35 cellular contexts compared by ENCODE assay signal in genomic region chr14:68426661-68427549, GRCh38.
A peak's percentile ranks its signal among the peaks of the same experiment; 100 is the strongest.
DNase-seq lines count a peak whose midpoint lies in the region; ATAC-seq and TF ChIP-seq lines count a peak whose summit lies in the region.
"Had no signal": no experiment of that assay in that cellular context is flagged by ENCODE, and none has a peak within 500 bp of the region (broad histone marks: within the 10 kb centered on the region; RNA-seq: fewer than 3 reads in every experiment).

No MANE protein-coding gene starts in this region.

- H3K36me3 ChIP-seq in HCT116 (ENCODE audit: control insufficient read depth in 1 of 2, insufficient read depth in 2 of 2, low read length in 2 of 2), result no peaks in the 10 kb centered on the region
- no peaks in the 10 kb centered on the region for H3K36me3 ChIP-seq in PC-3 (ENCODE audit: low read depth, low read length)
- no peaks in the 10 kb centered on the region for H3K36me3 ChIP-seq in osteoblast (ENCODE audit: insufficient read depth, low read length)
- H3K36me3 ChIP-seq: ovary, SJSA1, upper lobe of left lung, WERI-Rb-1 had no signal

- no peak for TF ChIP-seq CTCF in HCT116 (IDR thresholded peaks at IDR 0.05 in 2 of 3, conservative IDR thresholded peaks at IDR 0.05 in 1 of 3; ENCODE audit: borderline replicate concordance in 1 of 3, insufficient read depth in 1 of 3, low read depth in 2 of 3, low read length in 2 of 3)
- no peak for TF ChIP-seq CTCF in PC-3 (conservative IDR thresholded peaks at IDR 0.05; ENCODE audit: low read depth, low read length)
- no peak for TF ChIP-seq CTCF in osteoblast (IDR thresholded peaks at IDR 0.05; ENCODE audit: extremely low read depth, low read depth, low read length)
- no peak for TF ChIP-seq CTCF in CD4-positive, alpha-beta T cell (IDR thresholded peaks at IDR 0.05)

- H3K27me3 ChIP-seq in HCT116 (ENCODE audit: insufficient read depth, low read length) (no peaks in the 10 kb centered on the region), PC-3 (ENCODE audit: low read length) (no peaks in the 10 kb centered on the region), osteoblast (ENCODE audit: insufficient read depth, low read length) (no peaks in the 10 kb centered on the region)
- no peaks in the 10 kb centered on the region for H3K27me3 ChIP-seq in CD4-positive, alpha-beta T cell (ENCODE audit: control insufficient read depth, insufficient read depth, low read length)
- H3K27me3 ChIP-seq: ovary, SJSA1, upper lobe of left lung had no signal

- TF ChIP-seq RAD21 in HCT116 (IDR thresholded peaks at IDR 0.05; ENCODE audit: low read depth), result no peak

- POLR2A ChIA-PET in HCT116 (lab: Charles Lee), result no interaction called here
- POLR2A ChIA-PET in PC-3 (lab: Charles Lee; ENCODE audit: unreplicated experiment), result interaction anchor here (0.5 to 0.7 kb wide), 4 partner anchors 17 to 388 kb away, joined by 3 to 7 read pairs (median 4); no protein-coding TSS in a partner anchor
- POLR2A ChIA-PET in CD4-positive, alpha-beta T cell (lab: Charles Lee), result interaction anchor here (0.6 kb wide), 2 partner anchors 8 to 113 kb away, joined by 3 read pairs; no protein-coding TSS in a partner anchor

- DNase-seq in HCT116 (ENCODE audit: low read depth, low spot score), result no peak
- peak; percentile 45 for DNase-seq in PC-3
- DNase-seq in osteoblast (ENCODE audit: insufficient read length, low spot score, missing footprints), result peak; percentile 1
- no peak for DNase-seq in CD4-positive, alpha-beta T cell
- DNase-seq in NCI-H1105 (lab: John Stamatoyannopoulos, UW), result no peak
- DNase-seq: activated CD4-positive, alpha-beta T cell treated with anti-CD3 and anti-CD28 coated beads, Interleukin-2, amount 50 U/mL, for 1 hour; activated effector memory CD4-positive, alpha-beta T cell treated with Interleukin-2 at 50 U/mL for 16 hours; activated T-cell treated with anti-CD3 and anti-CD28 coated beads, Interleukin-2, amount 50 U/mL, for 1 hour; anterior cingulate cortex; DND-41; GF-D8; GM23248; HFFc6; hypothalamus; KBM-7; left ventricle myocardium superior; midbrain; MM.1S; natural killer cell; NCI-H1417 treated with DMSO at 0.1 percent for 48 hours; NCI-H2029 treated with DMSO at 0.1 percent for 48 hours; NCI-H2227 treated with DMSO at 0.1 percent for 48 hours; ovary; stimulated activated CD4-positive, alpha-beta T cell treated with anti-CD3 and anti-CD28 coated beads, Interleukin-15, amount 100 ng/mL, for 24 hours; stimulated activated naive B cell treated with anti-CD40 and anti-IgM and Interleukin-4, amounts not matched to agents 10 μg/mL and 1 μg/mL and 100 μg/mL, for 72 hours; substantia nigra; T1000; upper lobe of left lung; WERI-Rb-1 had no signal

- H4K20me1 ChIP-seq in HCT116 (ENCODE audit: insufficient read depth) (no peaks in the 10 kb centered on the region), PC-3 (ENCODE audit: low read length) (no peaks in the 10 kb centered on the region), osteoblast (ENCODE audit: insufficient read depth, low read length) (no peaks in the 10 kb centered on the region)

- no peaks in the 10 kb centered on the region for H3K27me3 Mint-ChIP-seq in CD4-positive, alpha-beta T cell
- H3K27me3 Mint-ChIP-seq: activated naive CD8-positive, alpha-beta T cell; stimulated activated naive B cell treated with anti-CD40 and anti-IgM and Interleukin-4, amounts not matched to agents 10 μg/mL and 1 μg/mL and 100 μg/mL, for 72 hours had no signal

- RAD21 ChIA-PET in HCT116 (lab: Charles Lee; ENCODE audit: low non-redundant PET in 1 of 2, low total read pairs in 2 of 2, uncharacterized antibody in 2 of 2, unreplicated experiment in 2 of 2), result interaction anchor here in 1 of 2 experiments (0.6 kb wide), 1 partner anchor 121 kb away, joined by 6 read pairs; no protein-coding TSS in a partner anchor

- H3K27ac ChIP-seq in HCT116 (ENCODE audit: low read depth, low read length) (peak overlapping the region; percentile 2; the same call in 1 of the 2 replicates), PC-3 (ENCODE audit: low read length) (peak overlapping the region; percentile 78), osteoblast (ENCODE audit: low read depth, low read length) (no peak overlapping the region)
- no peak overlapping the region for H3K27ac ChIP-seq in CD4-positive, alpha-beta T cell (ENCODE audit: low read depth, low read length)
- H3K27ac ChIP-seq: C4-2B, GM23248, ovary, SJSA1, upper lobe of left lung, WERI-Rb-1 had no signal

- intact Hi-C loops in HCT116 (cut with micrococcal nuclease) (no loop called here), PC-3 (cut with micrococcal nuclease) (loop anchor here (1.0 to 5.0 kb wide), 3 partner anchors 13 to 170 kb away; no protein-coding TSS in a partner anchor)
- intact Hi-C loops in CD4-positive, alpha-beta T cell (cut with DNase I, micrococcal nuclease), result no loop called here

- no peak overlapping the region for H2AFZ ChIP-seq in HCT116 (ENCODE audit: low read depth, low read length, poor library complexity, severe bottlenecking)
- no peak overlapping the region for H2AFZ ChIP-seq in PC-3 (ENCODE audit: low read length)
- no peak overlapping the region for H2AFZ ChIP-seq in osteoblast (ENCODE audit: low read length)
- H2AFZ ChIP-seq: GM23248 had no signal

- H3K9ac ChIP-seq in HCT116 (ENCODE audit: low read length) (no peak overlapping the region), PC-3 (ENCODE audit: low read length) (peak overlapping the region; percentile 23; the same call in 1 of the 2 replicates)
- H3K9ac ChIP-seq: GM23248 had no signal

- H3K4me3 ChIP-seq in HCT116 (replicated peaks in 1 of 2; ENCODE audit: low read depth in 1 of 2, low read length in 2 of 2) (no peak overlapping the region), PC-3 (ENCODE audit: low read length) (no peak overlapping the region), osteoblast (ENCODE audit: insufficient read depth, low read length) (no peak overlapping the region)
- H3K4me3 ChIP-seq: GM23248, ovary, SJSA1, upper lobe of left lung had no signal

- no peaks in the 10 kb centered on the region for H3K9me3 Mint-ChIP-seq in CD4-positive, alpha-beta T cell
- H3K9me3 Mint-ChIP-seq: natural killer cell had no signal

- H3K4me2 ChIP-seq in HCT116 (ENCODE audit: low read length) (peak overlapping the region; percentile 53), PC-3 (ENCODE audit: low read length) (peak overlapping the region; percentile 43), osteoblast (ENCODE audit: insufficient read depth, low read length) (no peak overlapping the region)

- peaks cover 4% of the 10 kb centered on the region for H3K36me3 Mint-ChIP-seq in CD4-positive, alpha-beta T cell (ENCODE audit: low read depth)
- H3K36me3 Mint-ChIP-seq: natural killer cell had no signal

- H3K79me2 ChIP-seq in HCT116 (ENCODE audit: insufficient read depth, low read length) (no peaks in the 10 kb centered on the region), PC-3 (ENCODE audit: low read length) (no peaks in the 10 kb centered on the region), osteoblast (ENCODE audit: insufficient read depth, low read length) (no peaks in the 10 kb centered on the region)

- no peak for TF ChIP-seq POLR2A in HCT116 (IDR thresholded peaks at IDR 0.05; ENCODE audit: borderline replicate concordance, extremely low read depth, insufficient read depth, insufficient read length)

- H3K9me2 ChIP-seq in HCT116 (ENCODE audit: insufficient read depth), result no peaks in the 10 kb centered on the region
- no peaks in the 10 kb centered on the region for H3K9me2 ChIP-seq in PC-3 (replicated peaks; ENCODE audit: low read length)

- H3K4me3 Mint-ChIP-seq in CD4-positive, alpha-beta T cell, result no peak overlapping the region
- H3K4me3 Mint-ChIP-seq: activated naive CD8-positive, alpha-beta T cell; HFFc6; natural killer cell; stimulated activated naive B cell treated with anti-CD40 and anti-IgM and Interleukin-4, amounts not matched to agents 10 μg/mL and 1 μg/mL and 100 μg/mL, for 72 hours had no signal

- ATAC-seq in HCT116, result peak; percentile 79
- ATAC-seq in PC-3, result peak; percentile 58
- peak; percentile 64 for ATAC-seq in esophagus mucosa
- no peak for ATAC-seq in CD4-positive, alpha-beta T cell (ENCODE audit: poor library complexity)
- ATAC-seq in HG02870 (IDR thresholded peaks at IDR 0.05; ENCODE audit: unreplicated experiment), result no peak
- ATAC-seq in GM19397 (IDR thresholded peaks at IDR 0.05; ENCODE audit: unreplicated experiment), result no peak
- ATAC-seq: left ventricle myocardium superior; natural killer cell; stimulated activated naive B cell treated with anti-CD40 and anti-IgM and Interleukin-4, amounts not matched to agents 10 μg/mL and 1 μg/mL and 100 μg/mL, for 72 hours had no signal

- no TSS peak for BruUV-seq in HCT116 (replicated peaks; lab: Mats Ljungman, UMichigan)
- no TSS peak for BruUV-seq in PC-3 (replicated peaks; lab: Mats Ljungman, UMichigan)

- no peak overlapping the region for H3K27ac Mint-ChIP-seq in CD4-positive, alpha-beta T cell
- H3K27ac Mint-ChIP-seq: activated naive CD8-positive, alpha-beta T cell; HFFc6; natural killer cell; stimulated activated naive B cell treated with anti-CD40 and anti-IgM and Interleukin-4, amounts not matched to agents 10 μg/mL and 1 μg/mL and 100 μg/mL, for 72 hours had no signal

- peaks cover 3% of the 10 kb centered on the region for H3F3A ChIP-seq in PC-3 (ENCODE audit: low read length, unreplicated experiment)

- no peaks in the 10 kb centered on the region for H3K4me1 Mint-ChIP-seq in CD4-positive, alpha-beta T cell (ENCODE audit: low read depth)
- H3K4me1 Mint-ChIP-seq: natural killer cell had no signal

- H3K9me3 ChIP-seq in HCT116 (ENCODE audit: control insufficient read depth in 1 of 2, insufficient read depth in 1 of 2, low read depth in 1 of 2, low read length in 2 of 2), result no peaks in the 10 kb centered on the region
- H3K9me3 ChIP-seq in PC-3 (ENCODE audit: low read length), result no peaks in the 10 kb centered on the region
- no peaks in the 10 kb centered on the region for H3K9me3 ChIP-seq in osteoblast (ENCODE audit: low read depth, low read length)
- H3K9me3 ChIP-seq in CD4-positive, alpha-beta T cell (ENCODE audit: control insufficient read depth, low read length), result no peaks in the 10 kb centered on the region
- H3K9me3 ChIP-seq: ovary, SJSA1, upper lobe of left lung had no signal

- CTCF ChIA-PET in HCT116 (lab: Charles Lee) (no interaction called here), PC-3 (lab: Charles Lee) (no interaction called here)
- CTCF ChIA-PET in CD4-positive, alpha-beta T cell (lab: Charles Lee), result no interaction called here

- H3K4me1 ChIP-seq in HCT116 (ENCODE audit: control insufficient read depth in 1 of 2, insufficient read depth in 2 of 2, low read length in 2 of 2) (peaks cover 7 to 18% of the 10 kb centered on the region in 2 experiments; a peak in 3 of 4 replicates), PC-3 (ENCODE audit: insufficient read depth, low read length) (peaks cover 17% of the 10 kb centered on the region), osteoblast (ENCODE audit: insufficient read depth, low read length) (no peaks in the 10 kb centered on the region)
- H3K4me1 ChIP-seq: SJSA1, upper lobe of left lung had no signal

TF ChIP-seq in HCT116, 20 proteins besides CTCF, POLR2A, EP300 and RAD21 (continues in another document):
- peak; percentile 37; the same call in 1 of the 2 replicates for TF ChIP-seq MAX (IDR thresholded peaks at IDR 0.05)

Comparison
In these comparisons a context has a peak if more than half of its experiments do, and no peak if none do; other contexts are left out.
1. ATAC-seq: peak in HCT116 (single experiment), PC-3 (single experiment) and esophagus mucosa (single experiment); none in CD4-positive, alpha-beta T cell (single experiment), HG02870 (single experiment) and GM19397 (single experiment).
2. DNase-seq: peak in PC-3 (single experiment) and osteoblast (single experiment); none in HCT116 (single experiment), CD4-positive, alpha-beta T cell (0 of 10) and NCI-H1105 (single experiment).
3. H3K27ac ChIP-seq: peak in HCT116 (single experiment) and PC-3 (single experiment); none in osteoblast (single experiment) and CD4-positive, alpha-beta T cell (single experiment).